Comparison of ENCODE assay signal across 9 cellular contexts in genomic region chr1:110606784-110607662, GRCh38. TPM values are rescaled to one million over a fixed set of nuclear protein-coding genes. Genes with fewer than 3 reads are reported as not detected.
A peak's percentile ranks its signal among the peaks of the same experiment; 100 is the strongest.
DNase-seq lines count a peak whose midpoint lies in the region; TF ChIP-seq lines count a peak whose summit lies in the region.
"Had no signal": no experiment of that assay in that cellular context is flagged by ENCODE, and none has a peak within 500 bp of the region (broad histone marks: within the 10 kb centered on the region; RNA-seq: fewer than 3 reads in every experiment).

No MANE protein-coding gene starts in this region.

- H3K18ac ChIP-seq in mesenchymal stem cell (ENCODE audit: low read depth in 1 of 2, low read length in 2 of 2), result no peak overlapping the region

- no peak overlapping the region for H2AK5ac ChIP-seq in mesenchymal stem cell (ENCODE audit: low read length, severe bottlenecking)

- H2BK12ac ChIP-seq in mesenchymal stem cell (ENCODE audit: low read length in 2 of 2), result no peak overlapping the region

- no peak for TF ChIP-seq CTCF in choroid plexus epithelial cell (conservative IDR thresholded peaks at IDR 0.05; ENCODE audit: low read depth, low read length)

- CTCF ChIA-PET in CD4-positive, alpha-beta memory T cell (lab: Charles Lee; ENCODE audit: partially characterized antibody), result interaction anchor here (0.8 to 5.4 kb wide), 7 partner anchors 12 to 175 kb away, joined by 3 to 34 read pairs (median 3); no protein-coding TSS in a partner anchor

- H4K91ac ChIP-seq in mesenchymal stem cell (ENCODE audit: low read length), result no peak overlapping the region

- no peaks in the 10 kb centered on the region for H3K9me3 Mint-ChIP-seq in CD4-positive, alpha-beta memory T cell

- no peak overlapping the region for H2AFZ ChIP-seq in mesenchymal stem cell (ENCODE audit: low read depth, low read length)

- peaks cover 25 to 47% of the 10 kb centered on the region in 2 donors for H3K27me3 Mint-ChIP-seq in CD4-positive, alpha-beta memory T cell

- peaks cover 21% of the 10 kb centered on the region for H3K4me1 ChIP-seq in CD4-positive, alpha-beta memory T cell (ENCODE audit: insufficient read depth, low read length)
- H3K4me1 ChIP-seq in mesenchymal stem cell (ENCODE audit: control insufficient read depth, insufficient read depth, low read depth, low read length) (peaks cover 16% of the 10 kb centered on the region), thymus (ENCODE audit: control insufficient read depth, insufficient read depth, low read length) (peaks cover 3% of the 10 kb centered on the region)

- no peak overlapping the region for H2BK120ac ChIP-seq in mesenchymal stem cell (ENCODE audit: low read depth, low read length)

- H3K9ac ChIP-seq in mesenchymal stem cell (ENCODE audit: low read length), result peak overlapping the region; percentile 8

- intact Hi-C loops in CD4-positive, alpha-beta memory T cell (cut with micrococcal nuclease), result no loop called here

- peaks cover 31% of the 10 kb centered on the region for H3K27me3 ChIP-seq in CD4-positive, alpha-beta memory T cell (ENCODE audit: insufficient read depth, low read length)
- H3K27me3 ChIP-seq in mesenchymal stem cell (ENCODE audit: control insufficient read depth in 1 of 2, insufficient read depth in 1 of 2, low read length in 2 of 2) (peaks cover 74 to 88% of the 10 kb centered on the region in 2 experiments), thymus (ENCODE audit: control insufficient read depth, insufficient read depth) (peaks cover 43% of the 10 kb centered on the region)

- no peaks in the 10 kb centered on the region for H3K79me1 ChIP-seq in mesenchymal stem cell (replicated peaks; ENCODE audit: low read length, poor library complexity, severe bottlenecking)

- H3K4me2 ChIP-seq in mesenchymal stem cell (ENCODE audit: low read length, poor library complexity, severe bottlenecking), result peak overlapping the region; percentile 93

- peak overlapping the region; percentile 54 to 59 for H3K4me3 ChIP-seq in CD4-positive, alpha-beta memory T cell (ENCODE audit: low read length in 2 of 2)
- peak overlapping the region; percentile 35 for H3K4me3 ChIP-seq in choroid plexus epithelial cell (ENCODE audit: low read depth, low read length)
- H3K4me3 ChIP-seq in mesenchymal stem cell (ENCODE audit: insufficient read depth in 1 of 2, low read depth in 1 of 2, low read length in 2 of 2), result peak overlapping the region; percentile 41 to 71
- peak overlapping the region; percentile 50 for H3K4me3 ChIP-seq in thymus (ENCODE audit: low read length)

- peaks cover 0 to 20% of the 10 kb centered on the region in 2 donors for H3K36me3 Mint-ChIP-seq in CD4-positive, alpha-beta memory T cell

- no peaks in the 10 kb centered on the region for H3K9me3 ChIP-seq in CD4-positive, alpha-beta memory T cell (ENCODE audit: control insufficient read depth in 1 of 2, low read length in 2 of 2)
- H3K9me3 ChIP-seq in mesenchymal stem cell (ENCODE audit: control insufficient read depth, low read length), result no peaks in the 10 kb centered on the region
- no peaks in the 10 kb centered on the region for H3K9me3 ChIP-seq in thymus (ENCODE audit: control insufficient read depth)

- H2BK15ac ChIP-seq in mesenchymal stem cell (ENCODE audit: low read depth, poor library complexity, severe bottlenecking), result no peak overlapping the region

- H3K14ac ChIP-seq in mesenchymal stem cell (ENCODE audit: low read length in 2 of 2), result no peak overlapping the region

- no peak overlapping the region for H2BK5ac ChIP-seq in mesenchymal stem cell (ENCODE audit: low read depth, low read length, poor library complexity, severe bottlenecking)

- POLR2A ChIA-PET in CD4-positive, alpha-beta memory T cell (lab: Charles Lee; ENCODE audit: partially characterized antibody), result interaction anchor here (0.6 to 2.6 kb wide), 6 partner anchors 13 to 1094 kb away, joined by 3 to 13 read pairs (median 4); partner anchors contain the start of genes KCNA3 and RBM15

- H3K27ac Mint-ChIP-seq in CD4-positive, alpha-beta memory T cell, result peak overlapping the region in 1 of 7 donors; percentile 47

- no peak overlapping the region for H4K8ac ChIP-seq in mesenchymal stem cell (ENCODE audit: low read length)

- peak; percentile 5 to 46 (median 26) for DNase-seq in CD4-positive, alpha-beta memory T cell
- DNase-seq in NCI-H526 (lab: John Stamatoyannopoulos, UW) (peak; percentile 21 to 77), choroid plexus epithelial cell (ENCODE audit: low read depth) (peak; percentile 9), mesenchymal stem cell (no peak), SHP77 (lab: John Stamatoyannopoulos, UW) (no peak), 8988T (no peak), DMS153 (lab: John Stamatoyannopoulos, UW) (no peak)

- H3K23ac ChIP-seq in mesenchymal stem cell (ENCODE audit: low read length in 2 of 2), result peak overlapping the region in 1 of 2 experiments; percentile 51

- WGBS in mesenchymal stem cell, result 2% methylated on average over 72 of the region's 93 CpGs
- under 1% methylated on average over 93 of the region's 93 CpGs for WGBS in thymus

- H3K4ac ChIP-seq in mesenchymal stem cell (ENCODE audit: low read depth in 1 of 2, low read length in 2 of 2), result no peak overlapping the region

- no peak overlapping the region for H3K27ac ChIP-seq in CD4-positive, alpha-beta memory T cell (ENCODE audit: low read depth, low read length)
- H3K27ac ChIP-seq in mesenchymal stem cell (ENCODE audit: low read length, poor library complexity, severe bottlenecking), result no peak overlapping the region
- no peak overlapping the region for H3K27ac ChIP-seq in thymus (ENCODE audit: low read depth)

- H3K36me3 ChIP-seq in CD4-positive, alpha-beta memory T cell (ENCODE audit: insufficient read depth, low read length), result no peaks in the 10 kb centered on the region
- H3K36me3 ChIP-seq in mesenchymal stem cell (ENCODE audit: control insufficient read depth in 1 of 2, insufficient read depth in 2 of 2, low read depth in 1 of 2, low read length in 2 of 2) (no peaks in the 10 kb centered on the region), thymus (ENCODE audit: control insufficient read depth, insufficient read depth) (no peaks in the 10 kb centered on the region)

- H3K4me3 Mint-ChIP-seq in CD4-positive, alpha-beta memory T cell, result peak overlapping the region; percentile 81 to 90 (median 84)

- H3K4me1 Mint-ChIP-seq in CD4-positive, alpha-beta memory T cell, result peaks cover 6 to 30% (median 16%) of the 10 kb centered on the region in 4 donors

RNA-seq across cellular contexts. Expression of gene KCNA2, which starts 0.9 kb away (rescaled TPM):
- 1 to 10 TPM; 1.2 to 2.2 TPM for total RNA-seq in CD4-positive, alpha-beta memory T cell
- 1 to 10 TPM in 1 of 2 donors, under 1 TPM in 1; 0.26 to 1.0 TPM for polyA plus RNA-seq in CD4-positive, alpha-beta memory T cell
- not detected for polyA plus RNA-seq in mesenchymal stem cell (2013, experiment 1 of 2)
- 0.01 TPM for polyA plus RNA-seq in mesenchymal stem cell (2013, experiment 2 of 2)
- 0.50 TPM for polyA plus RNA-seq in thymus
- total RNA-seq: bronchial epithelial cell had no signal

Comparison
In these comparisons a context has a peak if more than half of its experiments do, and no peak if none do; other contexts are left out.
1. DNase-seq: peak in CD4-positive, alpha-beta memory T cell (5 of 5), NCI-H526 (2 of 2) and choroid plexus epithelial cell (single experiment); none in mesenchymal stem cell (single experiment), SHP77 (0 of 2), 8988T (single experiment) and DMS153 (single experiment).
2. Peak in every context shown above with its lines, with median percentiles within 50 percentile points of each other: H3K4me3 ChIP-seq.